8 cellular contexts compared by ENCODE assay signal in the genomic region with DNA sequence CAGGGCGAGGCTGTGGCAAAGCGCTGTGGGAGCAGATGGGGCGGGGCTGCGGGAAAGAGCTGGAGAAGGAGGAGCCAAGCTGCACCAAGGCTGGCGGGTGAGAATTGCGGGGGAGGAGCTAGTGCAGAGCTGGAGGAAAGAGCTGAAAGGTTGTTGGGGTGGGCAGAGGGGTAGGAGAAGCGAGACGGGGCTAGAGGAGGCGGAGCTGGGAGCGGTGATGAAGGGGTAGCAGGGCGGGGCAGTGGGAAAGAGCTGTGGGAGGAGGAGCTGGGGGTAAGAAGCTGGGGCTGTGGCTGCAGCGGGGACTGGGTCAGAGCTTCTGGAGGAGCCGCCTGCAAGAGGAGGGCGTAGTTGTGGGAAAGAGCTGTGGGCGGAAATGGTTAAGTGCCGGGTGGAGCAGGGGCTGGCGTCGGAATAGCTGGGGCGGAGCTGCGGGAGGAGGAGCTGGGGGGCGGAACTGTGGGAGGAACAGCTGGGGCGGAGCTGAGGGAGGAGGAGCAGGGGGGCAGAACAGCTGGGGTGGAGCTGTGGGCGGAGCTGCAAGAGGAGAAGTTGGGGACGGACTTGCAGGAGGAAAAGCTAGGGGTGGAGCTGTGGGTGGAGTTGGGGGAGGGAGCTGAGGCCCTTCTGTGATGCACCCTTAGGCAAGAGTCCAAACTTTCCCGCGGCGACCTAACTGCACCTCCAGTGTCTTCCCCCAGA. TPM values are rescaled to one million over a fixed set of nuclear protein-coding genes. Genes with fewer than 3 reads are reported as not detected.
DNase-seq lines count a peak whose midpoint lies in the region; ATAC-seq and TF ChIP-seq lines count a peak whose summit lies in the region.

No MANE protein-coding gene starts in this region.

- H3K4me1 ChIP-seq in prostate gland (replicated peaks) (no peaks in the 10 kb centered on the region), urinary bladder (ENCODE audit: insufficient read depth) (no peaks in the 10 kb centered on the region)

- TF ChIP-seq CTCF in prostate gland (IDR thresholded peaks at IDR 0.05): peak in 3 of 4 experiments; percentile 34 to 66 (median 61)

- intact Hi-C loops in left ventricle myocardium superior (cut with micrococcal nuclease) (no loop called here), prostate gland (cut with DNase I) (no loop called here)

- peak; percentile 26 for TF ChIP-seq POLR2A in GM15510 (IDR thresholded peaks at IDR 0.05; ENCODE audit: borderline replicate concordance, extremely low read depth, insufficient read length)
- TF ChIP-seq POLR2A in prostate gland (IDR thresholded peaks at IDR 0.05): peak; percentile 27

- H3K27ac Mint-ChIP-seq in T-helper 1 cell treated with Interleukin-12 subunit alpha and Interleukin-12 subunit beta and Interleukin-4 antibody, amounts not matched to agents 30 μg/mL and 1 μg/mL, for 36 hours: peak overlapping the region; percentile 98

- H3K36me3 ChIP-seq in prostate gland (no peaks in the 10 kb centered on the region), urinary bladder (ENCODE audit: insufficient read depth) (no peaks in the 10 kb centered on the region)

- no peaks in the 10 kb centered on the region for H3K9me3 Mint-ChIP-seq in T-helper 1 cell treated with Interleukin-12 subunit alpha and Interleukin-12 subunit beta and Interleukin-4 antibody, amounts not matched to agents 30 μg/mL and 1 μg/mL, for 36 hours

- no peaks in the 10 kb centered on the region for H3K27me3 Mint-ChIP-seq in T-helper 1 cell treated with Interleukin-12 subunit alpha and Interleukin-12 subunit beta and Interleukin-4 antibody, amounts not matched to agents 30 μg/mL and 1 μg/mL, for 36 hours (ENCODE audit: low read depth)

- H3K27me3 ChIP-seq in prostate gland (replicated peaks; ENCODE audit: insufficient read depth): no peaks in the 10 kb centered on the region

- H3K4me3 Mint-ChIP-seq in T-helper 1 cell treated with Interleukin-12 subunit alpha and Interleukin-12 subunit beta and Interleukin-4 antibody, amounts not matched to agents 30 μg/mL and 1 μg/mL, for 36 hours: peak overlapping the region; percentile 90

- H3K4me3 ChIP-seq in prostate gland: peak overlapping the region; percentile 37 to 41
- H3K4me3 ChIP-seq in urinary bladder (ENCODE audit: low read depth, low read length): peak overlapping the region; percentile 26

- DNase-seq in NCI-H146 treated with DMSO at 0.1 percent for 48 hours (lab: John Stamatoyannopoulos, UW; ENCODE audit: unreplicated experiment) (peak; percentile 92), left ventricle myocardium superior (peak; percentile 93), prostate gland (ENCODE audit: low spot score) (peak; percentile 93)

- peaks cover 2% of the 10 kb centered on the region for H3K36me3 Mint-ChIP-seq in T-helper 1 cell treated with Interleukin-12 subunit alpha and Interleukin-12 subunit beta and Interleukin-4 antibody, amounts not matched to agents 30 μg/mL and 1 μg/mL, for 36 hours (ENCODE audit: low read depth)

- no peaks in the 10 kb centered on the region for H3K9me3 ChIP-seq in prostate gland

- peaks cover 2% of the 10 kb centered on the region for H3K4me1 Mint-ChIP-seq in T-helper 1 cell treated with Interleukin-12 subunit alpha and Interleukin-12 subunit beta and Interleukin-4 antibody, amounts not matched to agents 30 μg/mL and 1 μg/mL, for 36 hours (ENCODE audit: low read depth)

- 1% methylated on average over 27 of the region's 27 CpGs for WGBS in prostate gland
- WGBS in urinary bladder: under 1% methylated on average over 27 of the region's 27 CpGs

- H3K27ac ChIP-seq in angular gyrus (ENCODE audit: low read depth, low read length) (peak overlapping the region; percentile 94), prostate gland (peak overlapping the region; percentile 92 to 93), urinary bladder (ENCODE audit: low read depth) (peak overlapping the region; percentile 95)

- ATAC-seq in HG02884 (IDR thresholded peaks at IDR 0.05; ENCODE audit: unreplicated experiment) (peak; percentile 44), left ventricle myocardium superior (peak; percentile 74)

RNA-seq across cellular contexts. Expression of gene EOLA2, which starts 1.9 kb away (rescaled TPM):
- total RNA-seq in left ventricle myocardium superior (24.2 TPM), prostate gland (10 to 100 TPM; 30.2 to 32.0 TPM), urinary bladder (11.2 TPM)
- polyA plus RNA-seq in urinary bladder: 30.1 TPM

RNA-seq across cellular contexts. Expression of gene HSFX4, which starts 10.8 kb away (rescaled TPM):
- total RNA-seq in left ventricle myocardium superior (not detected), prostate gland (not detected), urinary bladder (not detected)
- not detected for polyA plus RNA-seq in urinary bladder

RNA-seq across cellular contexts. Expression of gene MAGEA8, which starts 59.2 kb away (rescaled TPM):
- total RNA-seq in left ventricle myocardium superior: not detected
- total RNA-seq in prostate gland: 1 to 10 TPM in 1 of 2 donors, not detected in 1; 1.0 TPM
- total RNA-seq in urinary bladder: not detected
- not detected for polyA plus RNA-seq in urinary bladder

Comparison
In these comparisons a context has a peak if more than half of its experiments do, and no peak if none do; other contexts are left out.
1. Peak in every context shown above with its lines: DNase-seq, ATAC-seq, H3K4me3 ChIP-seq and H3K27ac ChIP-seq.